In the genomic region with DNA sequence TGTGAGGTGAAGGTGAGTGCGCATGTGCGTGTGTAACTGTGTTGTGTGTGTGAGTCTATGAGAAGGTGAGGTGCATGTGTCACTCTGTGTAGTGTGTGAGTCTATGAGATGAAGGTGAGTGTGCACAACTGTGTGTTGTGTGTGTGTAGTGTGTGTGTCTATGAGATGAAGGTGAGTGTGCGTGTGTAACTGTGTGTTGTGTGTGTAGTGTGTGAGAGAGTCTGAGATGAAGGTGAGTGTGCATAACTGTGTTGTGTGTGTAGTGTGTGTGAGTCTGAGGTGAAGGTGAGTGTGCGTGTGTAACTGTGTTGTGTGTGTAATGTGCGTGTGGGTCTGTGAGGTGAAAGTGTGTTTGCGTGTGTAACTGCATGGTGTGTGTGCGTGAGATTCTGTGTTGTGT, we compare ENCODE assay signal across 16 cellular contexts.
"Had no signal": no experiment of that assay in that cellular context is flagged by ENCODE, and none has a peak within 500 bp of the region (broad histone marks: within the 10 kb centered on the region; RNA-seq: fewer than 3 reads in every experiment).

No MANE protein-coding gene starts in this region.

- H3K36me3 ChIP-seq: colonic mucosa, heart left ventricle, suprapubic skin, thyroid gland, uterus had no signal

- H3K27me3 ChIP-seq: thyroid gland had no signal

- H3K27ac Mint-ChIP-seq: naive thymus-derived CD8-positive, alpha-beta T cell; type B pancreatic cell had no signal

- H3K4me3 Mint-ChIP-seq: type B pancreatic cell had no signal

- DNase-seq: colonic mucosa; dermis blood vessel endothelial cell; effector CD4-positive, alpha-beta T cell; foreskin melanocyte; heart left ventricle; hippocampal formation; left colon; left ventricle myocardium superior; mucosa of descending colon; naive thymus-derived CD8-positive, alpha-beta T cell; stimulated activated CD4-positive, alpha-beta T cell treated with anti-CD3 and anti-CD28 coated beads, Interleukin-12 subunit alpha, Interleukin-12 subunit beta, amount 100 ng/mL, for 4 hours; stimulated activated naive CD8-positive, alpha-beta T cell treated with anti-CD3 and anti-CD28 coated beads, Interleukin-15, Interleukin-2, amounts not matched to agents 100 U/mL and 50 U/mL, for 24 hours; thyroid gland; uterus had no signal

- H3K9me3 ChIP-seq: colonic mucosa, heart left ventricle, mucosa of descending colon, suprapubic skin, thyroid gland, uterus had no signal

- H3K9me3 Mint-ChIP-seq: naive thymus-derived CD8-positive, alpha-beta T cell; type B pancreatic cell had no signal

- H3K36me3 Mint-ChIP-seq: type B pancreatic cell had no signal

- H3K27ac ChIP-seq: colonic mucosa, heart left ventricle, suprapubic skin, thyroid gland, uterus had no signal

- H3K4me3 ChIP-seq: colonic mucosa, heart left ventricle, mucosa of descending colon, suprapubic skin, thyroid gland, uterus had no signal

- H3K4me1 ChIP-seq: colonic mucosa, uterus had no signal

- ATAC-seq: heart left ventricle; left colon; left ventricle myocardium superior; mucosa of descending colon; naive thymus-derived CD8-positive, alpha-beta T cell; stimulated activated naive CD8-positive, alpha-beta T cell treated with anti-CD3 and anti-CD28 coated beads, Interleukin-15, Interleukin-2, amounts not matched to agents 100 U/mL and 50 U/mL, for 24 hours had no signal
